Comparison of ENCODE assay signal across 9 cellular contexts in genomic region chr11:62854825-62855570, GRCh38. TPM values are rescaled to one million over a fixed set of nuclear protein-coding genes. Genes with fewer than 3 reads are reported as not detected.
DNase-seq lines count a peak whose midpoint lies in the region; ATAC-seq, FAIRE-seq and TF ChIP-seq lines count a peak whose summit lies in the region.
"Had no signal": no experiment of that assay in that cellular context is flagged by ENCODE, and none has a peak within 500 bp of the region (broad histone marks: within the 10 kb centered on the region; RNA-seq: fewer than 3 reads in every experiment).

No MANE protein-coding gene starts in this region.

- no peak for TF ChIP-seq EP300 in esophagus muscularis mucosa (IDR thresholded peaks at IDR 0.05)

- H3K27me3 ChIP-seq in esophagus muscularis mucosa (no peaks in the 10 kb centered on the region), psoas muscle (ENCODE audit: insufficient read depth in 3 of 3, low read length in 2 of 3) (no peaks in the 10 kb centered on the region)

- TF ChIP-seq CTCF in GM12875 (IDR thresholded peaks at IDR 0.05; ENCODE audit: borderline replicate concordance, insufficient read depth, low read depth, low read length) (no peak), esophagus muscularis mucosa (IDR thresholded peaks at IDR 0.05) (no peak), psoas muscle (IDR thresholded peaks at IDR 0.05) (no peak), GM13977 (IDR thresholded peaks at IDR 0.05; ENCODE audit: extremely low read depth, insufficient read depth, missing control alignments) (no peak)

- FAIRE-seq in RCC 7860 (lab: Jason Lieb, UNC) = no peak
- no peak for FAIRE-seq in H54 (lab: Jason Lieb, UNC)

- no peaks in the 10 kb centered on the region for H3K9me3 ChIP-seq in esophagus muscularis mucosa
- H3K9me3 ChIP-seq in psoas muscle = no peaks in the 10 kb centered on the region

- ATAC-seq in psoas muscle = peak in 3 of 4 donors; percentile 0 to 45 (median 33)
- ATAC-seq in GM19452 (IDR thresholded peaks at IDR 0.05; ENCODE audit: unreplicated experiment) = no peak

- peaks cover 25 to 49% (median 39%) of the 10 kb centered on the region in 4 donors for H3K4me1 ChIP-seq in esophagus muscularis mucosa
- H3K4me1 ChIP-seq in psoas muscle = peaks cover 23% of the 10 kb centered on the region

- DNase-seq in RCC 7860 (ENCODE audit: low spot score) = peak; percentile 7
- DNase-seq in esophagus muscularis mucosa (ENCODE audit: extremely low spot score) = no peak
- DNase-seq in psoas muscle = no peak
- no peak for DNase-seq in germinal center (ENCODE audit: low spot score)
- DNase-seq in H54 (ENCODE audit: insufficient read length, low spot score) = no peak
- no peak for DNase-seq in GM13977 (ENCODE audit: low spot score)

- H3K4me3 ChIP-seq in GM12875 (ENCODE audit: low read depth, low read length) = peak overlapping the region; percentile 89
- peak overlapping the region; percentile 56 to 78 (median 72) for H3K4me3 ChIP-seq in esophagus muscularis mucosa
- H3K4me3 ChIP-seq in psoas muscle = peak overlapping the region; percentile 91

- peaks cover 26 to 36% (median 30%) of the 10 kb centered on the region in 4 donors for H3K36me3 ChIP-seq in esophagus muscularis mucosa
- H3K36me3 ChIP-seq in psoas muscle (ENCODE audit: insufficient read depth in 1 of 2, low read depth in 1 of 2) = peaks cover 14 to 43% of the 10 kb centered on the region in 2 donors

- TF ChIP-seq POLR2A in esophagus muscularis mucosa (IDR thresholded peaks at IDR 0.05; ENCODE audit: low read depth) = no peak
- TF ChIP-seq POLR2A in H54 (IDR thresholded peaks at IDR 0.05; ENCODE audit: low read depth, low read length) = no peak

- intact Hi-C loops in esophagus muscularis mucosa (cut with DNase I) = loop anchor here (2.0 to 10.0 kb wide), 2 partner anchors 26 to 260 kb away; partner anchors contain the start of genes SLC3A2 and TUT1
- intact Hi-C loops in psoas muscle (cut with DNase I) = loop anchor here in 1 of 2 donors (10.0 kb wide), 1 partner anchor 280 kb away; the partner anchor contains the start of gene EEF1G

- H3K27ac ChIP-seq in esophagus muscularis mucosa (replicated peaks in 1 of 4) (peak overlapping the region; percentile 79 to 85 (median 83)), psoas muscle (peak overlapping the region; percentile 89)

- 3% methylated on average over 15 of the region's 15 CpGs for WGBS in esophagus muscularis mucosa
- 3 to 4% (median 3%) methylated on average over 15 of the region's 15 CpGs for WGBS in psoas muscle, 3 donors

- in situ Hi-C loops in GM13977 (cut with MboI; ENCODE audit: low pct_unique_long_range_greater_than_20kb, low sequenced_read_pairs, unreplicated experiment) = loop anchor here (25.0 kb wide), 1 partner anchor 443 kb away; the partner anchor contains the start of gene SCGB1A1

RNA-seq across cellular contexts. Expression of gene WDR74, which starts 15.6 kb away (rescaled TPM):
- 10 to 100 TPM; 18.3 to 53.1 (median 48.1) TPM for total RNA-seq in esophagus muscularis mucosa
- total RNA-seq in psoas muscle = 10 to 100 TPM; 32.9 to 74.9 (median 54.2) TPM
- 100 to 1,000 TPM in 1 of 3 donors, 10 to 100 TPM in 2; 90.1 to 121 (median 92.5) TPM for polyA plus RNA-seq in psoas muscle

RNA-seq across cellular contexts. Expression of gene TEX54, which starts 22.4 kb away (rescaled TPM):
- total RNA-seq in esophagus muscularis mucosa (not detected), psoas muscle (not detected)
- not detected for polyA plus RNA-seq in psoas muscle
- total RNA-seq: SK-MEL-5 had no signal

RNA-seq across cellular contexts. Expression of gene STX5, which starts 23.1 kb away (rescaled TPM):
- total RNA-seq in esophagus muscularis mucosa = 10 to 100 TPM; 22.8 to 31.6 (median 31.6) TPM
- total RNA-seq in psoas muscle = 10 to 100 TPM; 16.0 to 24.6 (median 20.7) TPM
- polyA plus RNA-seq in psoas muscle = 10 to 100 TPM; 18.2 to 21.1 (median 21.1) TPM

RNA-seq across cellular contexts. Expression of gene SLC3A2, which starts 25.7 kb away (rescaled TPM):
- total RNA-seq in esophagus muscularis mucosa = 100 to 1,000 TPM in 1 of 4 donors, 10 to 100 TPM in 3; 53.2 to 123 (median 86.4) TPM
- total RNA-seq in psoas muscle = 100 to 1,000 TPM in 3 of 4 donors, 10 to 100 TPM in 1; 62.6 to 187 (median 132) TPM
- 100 to 1,000 TPM; 149 to 374 (median 208) TPM for polyA plus RNA-seq in psoas muscle

RNA-seq across cellular contexts. Expression of gene NXF1, which starts 49.8 kb away (rescaled TPM):
- total RNA-seq in esophagus muscularis mucosa = 10 to 100 TPM; 38.6 to 86.4 (median 48.4) TPM
- total RNA-seq in psoas muscle = 10 to 100 TPM; 38.3 to 45.4 (median 41.9) TPM
- 10 to 100 TPM; 36.3 to 67.0 (median 49.7) TPM for polyA plus RNA-seq in psoas muscle
